Comparison of ENCODE assay signal across 1 cellular context in genomic region chr14:74308695-74309094, GRCh38.
TF ChIP-seq lines count a peak whose summit lies in the region.

No MANE protein-coding gene starts in this region.

TF ChIP-seq in GM23338, 12 proteins besides CTCF, POLR2A, EP300 and RAD21 (continued from another document):
- TF ChIP-seq, protein P1, sequence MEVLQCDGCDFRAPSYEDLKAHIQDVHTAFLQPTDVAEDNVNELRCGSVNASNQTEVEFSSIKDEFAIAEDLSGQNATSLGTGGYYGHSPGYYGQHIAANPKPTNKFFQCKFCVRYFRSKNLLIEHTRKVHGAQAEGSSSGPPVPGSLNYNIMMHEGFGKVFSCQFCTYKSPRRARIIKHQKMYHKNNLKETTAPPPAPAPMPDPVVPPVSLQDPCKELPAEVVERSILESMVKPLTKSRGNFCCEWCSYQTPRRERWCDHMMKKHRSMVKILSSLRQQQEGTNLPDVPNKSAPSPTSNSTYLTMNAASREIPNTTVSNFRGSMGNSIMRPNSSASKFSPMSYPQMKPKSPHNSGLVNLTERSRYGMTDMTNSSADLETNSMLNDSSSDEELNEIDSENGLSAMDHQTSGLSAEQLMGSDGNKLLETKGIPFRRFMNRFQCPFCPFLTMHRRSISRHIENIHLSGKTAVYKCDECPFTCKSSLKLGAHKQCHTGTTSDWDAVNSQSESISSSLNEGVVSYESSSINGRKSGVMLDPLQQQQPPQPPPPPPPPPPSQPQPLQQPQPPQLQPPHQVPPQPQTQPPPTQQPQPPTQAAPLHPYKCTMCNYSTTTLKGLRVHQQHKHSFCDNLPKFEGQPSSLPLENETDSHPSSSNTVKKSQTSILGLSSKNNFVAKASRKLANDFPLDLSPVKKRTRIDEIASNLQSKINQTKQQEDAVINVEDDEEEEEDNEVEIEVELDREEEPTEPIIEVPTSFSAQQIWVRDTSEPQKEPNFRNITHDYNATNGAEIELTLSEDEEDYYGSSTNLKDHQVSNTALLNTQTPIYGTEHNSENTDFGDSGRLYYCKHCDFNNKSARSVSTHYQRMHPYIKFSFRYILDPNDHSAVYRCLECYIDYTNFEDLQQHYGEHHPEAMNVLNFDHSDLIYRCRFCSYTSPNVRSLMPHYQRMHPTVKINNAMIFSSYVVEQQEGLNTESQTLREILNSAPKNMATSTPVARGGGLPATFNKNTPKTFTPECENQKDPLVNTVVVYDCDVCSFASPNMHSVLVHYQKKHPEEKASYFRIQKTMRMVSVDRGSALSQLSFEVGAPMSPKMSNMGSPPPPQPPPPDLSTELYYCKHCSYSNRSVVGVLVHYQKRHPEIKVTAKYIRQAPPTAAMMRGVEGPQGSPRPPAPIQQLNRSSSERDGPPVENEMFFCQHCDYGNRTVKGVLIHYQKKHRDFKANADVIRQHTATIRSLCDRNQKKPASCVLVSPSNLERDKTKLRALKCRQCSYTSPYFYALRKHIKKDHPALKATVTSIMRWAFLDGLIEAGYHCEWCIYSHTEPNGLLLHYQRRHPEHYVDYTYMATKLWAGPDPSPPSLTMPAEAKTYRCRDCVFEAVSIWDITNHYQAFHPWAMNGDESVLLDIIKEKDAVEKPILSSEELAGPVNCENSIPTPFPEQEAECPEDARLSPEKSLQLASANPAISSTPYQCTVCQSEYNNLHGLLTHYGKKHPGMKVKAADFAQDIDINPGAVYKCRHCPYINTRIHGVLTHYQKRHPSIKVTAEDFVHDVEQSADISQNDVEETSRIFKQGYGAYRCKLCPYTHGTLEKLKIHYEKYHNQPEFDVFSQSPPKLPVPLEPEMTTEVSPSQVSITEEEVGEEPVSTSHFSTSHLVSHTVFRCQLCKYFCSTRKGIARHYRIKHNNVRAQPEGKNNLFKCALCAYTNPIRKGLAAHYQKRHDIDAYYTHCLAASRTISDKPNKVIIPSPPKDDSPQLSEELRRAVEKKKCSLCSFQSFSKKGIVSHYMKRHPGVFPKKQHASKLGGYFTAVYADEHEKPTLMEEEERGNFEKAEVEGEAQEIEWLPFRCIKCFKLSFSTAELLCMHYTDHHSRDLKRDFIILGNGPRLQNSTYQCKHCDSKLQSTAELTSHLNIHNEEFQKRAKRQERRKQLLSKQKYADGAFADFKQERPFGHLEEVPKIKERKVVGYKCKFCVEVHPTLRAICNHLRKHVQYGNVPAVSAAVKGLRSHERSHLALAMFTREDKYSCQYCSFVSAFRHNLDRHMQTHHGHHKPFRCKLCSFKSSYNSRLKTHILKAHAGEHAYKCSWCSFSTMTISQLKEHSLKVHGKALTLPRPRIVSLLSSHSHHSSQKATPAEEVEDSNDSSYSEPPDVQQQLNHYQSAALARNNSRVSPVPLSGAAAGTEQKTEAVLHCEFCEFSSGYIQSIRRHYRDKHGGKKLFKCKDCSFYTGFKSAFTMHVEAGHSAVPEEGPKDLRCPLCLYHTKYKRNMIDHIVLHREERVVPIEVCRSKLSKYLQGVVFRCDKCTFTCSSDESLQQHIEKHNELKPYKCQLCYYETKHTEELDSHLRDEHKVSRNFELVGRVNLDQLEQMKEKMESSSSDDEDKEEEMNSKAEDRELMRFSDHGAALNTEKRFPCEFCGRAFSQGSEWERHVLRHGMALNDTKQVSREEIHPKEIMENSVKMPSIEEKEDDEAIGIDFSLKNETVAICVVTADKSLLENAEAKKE (CRISPR knock-in tag; IDR thresholded peaks at IDR 0.05) = no peak
- no peak for TF ChIP-seq NANOG (IDR thresholded peaks at IDR 0.05; ENCODE audit: borderline replicate concordance)
